Comparison of ENCODE assay signal across 8 cellular contexts in the genomic region with DNA sequence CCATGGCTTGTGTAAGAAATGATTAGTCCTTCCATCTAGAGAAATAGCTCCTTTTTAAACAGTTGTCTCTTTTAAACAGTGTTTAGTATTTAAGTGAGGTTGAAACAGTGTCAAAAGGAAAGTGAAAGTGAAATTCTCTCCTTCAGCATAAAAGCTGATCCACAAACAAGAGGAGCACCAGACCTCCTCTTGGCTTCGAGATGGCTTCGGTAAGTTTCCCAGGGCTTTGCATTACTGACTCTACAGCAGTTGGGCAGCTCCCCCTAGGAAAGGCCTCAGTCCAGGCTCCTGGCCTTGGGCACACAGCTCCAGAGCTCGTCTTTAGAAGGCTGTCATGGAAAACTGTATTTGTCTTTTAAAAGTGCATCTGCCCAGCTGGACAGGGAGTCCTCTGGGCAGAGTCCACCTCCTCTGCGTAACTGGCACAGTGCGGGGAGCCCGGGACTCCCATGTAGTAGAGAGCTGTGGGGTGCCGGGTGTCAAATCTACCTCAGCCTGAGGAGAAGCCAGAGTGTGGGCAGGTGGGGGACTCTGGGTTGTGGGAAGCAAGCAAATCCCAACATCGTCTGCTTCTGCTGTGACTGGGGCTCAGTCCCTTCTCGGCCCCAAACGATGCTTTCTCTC. TPM values are rescaled to one million over a fixed set of nuclear protein-coding genes. Genes with fewer than 3 reads are reported as not detected.
DNase-seq lines count a peak whose midpoint lies in the region; ATAC-seq, FAIRE-seq and TF ChIP-seq lines count a peak whose summit lies in the region.

A gene with protein sequence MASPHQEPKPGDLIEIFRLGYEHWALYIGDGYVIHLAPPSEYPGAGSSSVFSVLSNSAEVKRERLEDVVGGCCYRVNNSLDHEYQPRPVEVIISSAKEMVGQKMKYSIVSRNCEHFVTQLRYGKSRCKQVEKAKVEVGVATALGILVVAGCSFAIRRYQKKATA (plus strand): TSS at position 140 of the 624 bp plus-strand sequence. CDS start 61 bp downstream, at position 201.

- H3K9ac ChIP-seq in SK-N-MC (ENCODE audit: insufficient read length) (peak within 1 kb of the TSS; percentile 0), HepG2 (ENCODE audit: insufficient read depth, low read depth, low read length) (no peak within 1 kb of the TSS)

- TF ChIP-seq EP300 in HepG2 (IDR thresholded peaks at IDR 0.05; ENCODE audit: low read depth in 2 of 2, low read length in 2 of 2) = no peak
- TF ChIP-seq EP300 in HepG2 (CRISPR knock-in tag; IDR thresholded peaks at IDR 0.05; ENCODE audit: borderline replicate concordance) = no peak

- TF ChIP-seq RAD21 in HepG2 (CRISPR knock-in tag; IDR thresholded peaks at IDR 0.05) = no peak

- ATAC-seq in HepG2 (peak; percentile 82), HG03108 (IDR thresholded peaks at IDR 0.05; ENCODE audit: unreplicated experiment) (no peak), HG03196 (IDR thresholded peaks at IDR 0.05; ENCODE audit: unreplicated experiment) (no peak)
- ATAC-seq in stimulated activated naive CD8-positive, alpha-beta T cell treated with anti-CD3 and anti-CD28 coated beads, Interleukin-15, Interleukin-2, amounts not matched to agents 100 U/mL and 50 U/mL, for 24 hours = peak; percentile 33

- intact Hi-C loops in HepG2 (cut with micrococcal nuclease; ENCODE audit: unreplicated experiment) = no loop called here

- BruUV-seq in HepG2 (replicated peaks; lab: Mats Ljungman, UMichigan) = no TSS peak

- peak within 1 kb of the TSS; percentile 20 for H2AFZ ChIP-seq in HepG2 (ENCODE audit: low read length)

- POLR2A ChIA-PET in HepG2 (lab: Yijun Ruan, JAX) = interaction anchor here (0.6 kb wide), 1 partner anchor 27 kb away, joined by 3 read pairs; no protein-coding TSS in a partner anchor

- H3K27ac ChIP-seq in SK-N-MC (no peak within 1 kb of the TSS), HepG2 (ENCODE audit: extremely low read length, insufficient read depth, low read length) (no peak within 1 kb of the TSS)

- in situ Hi-C loops in HepG2 (cut with HindIII; ENCODE audit: extremely low pct_ligation_motif_present, low pct_unique_long_range_greater_than_20kb) = no loop called here

- H3K36me3 ChIP-seq in SK-N-MC (ENCODE audit: insufficient read depth, low read length) = no peaks in the 10 kb centered on the region
- H3K36me3 ChIP-seq in HepG2 (replicated peaks in 1 of 2; ENCODE audit: control insufficient read depth in 1 of 2, insufficient read depth in 2 of 2, low read length in 2 of 2) = no peaks in the 10 kb centered on the region

- no peak for TF ChIP-seq POLR2A in HepG2 (IDR thresholded peaks at IDR 0.05; ENCODE audit: insufficient read depth in 1 of 2, low read depth in 2 of 2, low read length in 2 of 2)

- H3K4me3 ChIP-seq in AG09309 (ENCODE audit: control insufficient read depth, low read depth, low read length) (peak within 1 kb of the TSS; percentile 29), SK-N-MC (no peak within 1 kb of the TSS), HepG2 (replicated peaks in 1 of 3; ENCODE audit: insufficient read depth in 1 of 3, low read depth in 2 of 3, low read length in 3 of 3) (peak within 1 kb of the TSS; percentile 5 to 51 (median 47); a peak in 5 of 6 replicates)

- peaks cover 0 to 17% of the 10 kb centered on the region in 2 experiments; a peak in 2 of 5 replicates for H3K27me3 ChIP-seq in HepG2 (ENCODE audit: control insufficient read depth in 1 of 2, insufficient read depth in 2 of 2, low read length in 2 of 2)

- no peaks in the 10 kb centered on the region for H3K79me2 ChIP-seq in HepG2 (ENCODE audit: insufficient read depth, low read length)

- H4K20me1 ChIP-seq in HepG2 (ENCODE audit: insufficient read depth, low read length) = no peaks in the 10 kb centered on the region

- no peaks in the 10 kb centered on the region for H3K9me3 ChIP-seq in SK-N-MC (ENCODE audit: low read depth, low read length)
- no peaks in the 10 kb centered on the region for H3K9me3 ChIP-seq in HepG2 (ENCODE audit: low read length)

- TF ChIP-seq CTCF in AG09309 (IDR thresholded peaks at IDR 0.05; ENCODE audit: control insufficient read depth, insufficient read depth, low read depth, low read length, missing control alignments) (no peak), HepG2 (CRISPR knock-in tag; IDR thresholded peaks at IDR 0.05) (peak; percentile 42)

- no peak for FAIRE-seq in HepG2 (lab: Jason Lieb, UNC)

- CTCF ChIA-PET in HepG2 (lab: Yijun Ruan, JAX; ENCODE audit: low intra/inter-chr PET ratio, low total read pairs) = no interaction called here

- WGBS in HepG2 (ENCODE audit: low lambda C conversion rate) = 5% methylated on average over 5 of the region's 10 CpGs

- H3K4me2 ChIP-seq in HepG2 (ENCODE audit: low read depth, low read length) = peak within 1 kb of the TSS; percentile 86

- H3K4me1 ChIP-seq in HepG2 (ENCODE audit: insufficient read depth, low read length) = peaks cover 19% of the 10 kb centered on the region

- DNase-seq in AG09309 (ENCODE audit: low read depth) (no peak), GM19240 (ENCODE audit: insufficient read length, low spot score) (peak; percentile 44), SK-N-MC (ENCODE audit: low read depth, low spot score) (no peak), cerebellum (ENCODE audit: low spot score) (peak; percentile 58), HepG2 (ENCODE audit: low spot score) (peak; percentile 16)
- DNase-seq in stimulated activated naive CD8-positive, alpha-beta T cell treated with anti-CD3 and anti-CD28 coated beads, Interleukin-15, Interleukin-2, amounts not matched to agents 100 U/mL and 50 U/mL, for 24 hours = peak; percentile 28

TF ChIP-seq in HepG2, 621 proteins besides CTCF, POLR2A, EP300 and RAD21 (continues in another document):
- TF ChIP-seq, protein P1, sequence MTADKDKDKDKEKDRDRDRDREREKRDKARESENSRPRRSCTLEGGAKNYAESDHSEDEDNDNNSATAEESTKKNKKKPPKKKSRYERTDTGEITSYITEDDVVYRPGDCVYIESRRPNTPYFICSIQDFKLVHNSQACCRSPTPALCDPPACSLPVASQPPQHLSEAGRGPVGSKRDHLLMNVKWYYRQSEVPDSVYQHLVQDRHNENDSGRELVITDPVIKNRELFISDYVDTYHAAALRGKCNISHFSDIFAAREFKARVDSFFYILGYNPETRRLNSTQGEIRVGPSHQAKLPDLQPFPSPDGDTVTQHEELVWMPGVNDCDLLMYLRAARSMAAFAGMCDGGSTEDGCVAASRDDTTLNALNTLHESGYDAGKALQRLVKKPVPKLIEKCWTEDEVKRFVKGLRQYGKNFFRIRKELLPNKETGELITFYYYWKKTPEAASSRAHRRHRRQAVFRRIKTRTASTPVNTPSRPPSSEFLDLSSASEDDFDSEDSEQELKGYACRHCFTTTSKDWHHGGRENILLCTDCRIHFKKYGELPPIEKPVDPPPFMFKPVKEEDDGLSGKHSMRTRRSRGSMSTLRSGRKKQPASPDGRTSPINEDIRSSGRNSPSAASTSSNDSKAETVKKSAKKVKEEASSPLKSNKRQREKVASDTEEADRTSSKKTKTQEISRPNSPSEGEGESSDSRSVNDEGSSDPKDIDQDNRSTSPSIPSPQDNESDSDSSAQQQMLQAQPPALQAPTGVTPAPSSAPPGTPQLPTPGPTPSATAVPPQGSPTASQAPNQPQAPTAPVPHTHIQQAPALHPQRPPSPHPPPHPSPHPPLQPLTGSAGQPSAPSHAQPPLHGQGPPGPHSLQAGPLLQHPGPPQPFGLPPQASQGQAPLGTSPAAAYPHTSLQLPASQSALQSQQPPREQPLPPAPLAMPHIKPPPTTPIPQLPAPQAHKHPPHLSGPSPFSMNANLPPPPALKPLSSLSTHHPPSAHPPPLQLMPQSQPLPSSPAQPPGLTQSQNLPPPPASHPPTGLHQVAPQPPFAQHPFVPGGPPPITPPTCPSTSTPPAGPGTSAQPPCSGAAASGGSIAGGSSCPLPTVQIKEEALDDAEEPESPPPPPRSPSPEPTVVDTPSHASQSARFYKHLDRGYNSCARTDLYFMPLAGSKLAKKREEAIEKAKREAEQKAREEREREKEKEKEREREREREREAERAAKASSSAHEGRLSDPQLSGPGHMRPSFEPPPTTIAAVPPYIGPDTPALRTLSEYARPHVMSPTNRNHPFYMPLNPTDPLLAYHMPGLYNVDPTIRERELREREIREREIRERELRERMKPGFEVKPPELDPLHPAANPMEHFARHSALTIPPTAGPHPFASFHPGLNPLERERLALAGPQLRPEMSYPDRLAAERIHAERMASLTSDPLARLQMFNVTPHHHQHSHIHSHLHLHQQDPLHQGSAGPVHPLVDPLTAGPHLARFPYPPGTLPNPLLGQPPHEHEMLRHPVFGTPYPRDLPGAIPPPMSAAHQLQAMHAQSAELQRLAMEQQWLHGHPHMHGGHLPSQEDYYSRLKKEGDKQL (CRISPR knock-in tag; IDR thresholded peaks at IDR 0.05; ENCODE audit: low read depth) = no peak
- TF ChIP-seq IRF2 (CRISPR knock-in tag; IDR thresholded peaks at IDR 0.05) (peak; percentile 57; the same call in 1 of the 2 replicates), GFI1 (CRISPR knock-in tag; IDR thresholded peaks at IDR 0.05; ENCODE audit: borderline replicate concordance) (no peak)

RNA-seq across cellular contexts. Expression of the gene that starts here (rescaled TPM):
- total RNA-seq in cerebellum (3.1 TPM), HepG2 (2016; rRNA removed; fragmentation: Illumina TruSeq; extraction: Trizol) (1.00 and 1.6 TPM in 2 replicates)
- not detected in 2 replicates for total RNA-seq in HepG2 (2016; cell fraction: cytosol; rRNA removed; fragmentation: Illumina TruSeq; extraction: Trizol; ENCODE audit: low read depth)
- 0.65 and 0.71 TPM in 2 replicates for total RNA-seq in HepG2 (2016; cell fraction: insoluble cytoplasmic fraction; rRNA removed; fragmentation: Illumina TruSeq; extraction: Trizol)
- total RNA-seq in HepG2 (2016; cell fraction: membrane; rRNA removed; fragmentation: Illumina TruSeq; extraction: Trizol) = 0.45 and 0.74 TPM in 2 replicates
- 0.62 and 0.91 TPM in 2 replicates for total RNA-seq in HepG2 (2016; cell fraction: nucleus; rRNA removed; fragmentation: Illumina TruSeq; extraction: Trizol)
- polyA plus RNA-seq in HepG2 (2011; rRNA removed) = 0.71 and 1.1 TPM in 2 replicates
- 0.62 and 1.2 TPM in 2 replicates for polyA plus RNA-seq in HepG2 (2011; cell fraction: cytosol; rRNA removed)
- polyA plus RNA-seq in HepG2 (2011; cell fraction: nucleus; rRNA removed) = 0.38 TPM in 1 of 2 replicates, not detected in the other
- polyA plus RNA-seq in HepG2 (2012) = 0.74 and 1.4 TPM in 2 replicates
- 0.45 and 0.51 TPM in 2 replicates for polyA plus RNA-seq in HepG2 (2016; cell fraction: cytosol; fragmentation: Illumina TruSeq; extraction: Trizol; ENCODE audit: low read depth)
- 0.67 and 1.4 TPM in 2 replicates for polyA plus RNA-seq in HepG2 (2016; cell fraction: insoluble cytoplasmic fraction; fragmentation: Illumina TruSeq; extraction: Trizol; ENCODE audit: low read depth)
- 0.49 and 0.55 TPM in 2 replicates for polyA plus RNA-seq in HepG2 (2016; cell fraction: membrane; fragmentation: Illumina TruSeq; extraction: Trizol; ENCODE audit: low read depth)
- polyA plus RNA-seq in HepG2 (2016; cell fraction: nucleus; fragmentation: Illumina TruSeq; extraction: Trizol; ENCODE audit: insufficient read depth, low read depth) = not detected in 2 replicates
- polyA minus RNA-seq in HepG2 (2011; rRNA and poly(A)+ RNA removed; ENCODE audit: low replicate concordance) = 2.3 TPM in 1 of 2 replicates, not detected in the other
- polyA minus RNA-seq in HepG2 (2011; cell fraction: cytosol; rRNA and poly(A)+ RNA removed) = not detected in 2 replicates
- not detected in 2 replicates for polyA minus RNA-seq in HepG2 (2011; cell fraction: nucleus; rRNA and poly(A)+ RNA removed)

Comparison
In these comparisons a context has a peak if more than half of its experiments do, and no peak if none do; other contexts are left out.
1. DNase-seq: peak in GM19240 (single experiment), cerebellum (single experiment), HepG2 (single experiment) and stimulated activated naive CD8-positive, alpha-beta T cell treated with anti-CD3 and anti-CD28 coated beads, Interleukin-15, Interleukin-2, amounts not matched to agents 100 U/mL and 50 U/mL, for 24 hours (single experiment); none in AG09309 (single experiment) and SK-N-MC (single experiment).
2. ATAC-seq: peak in HepG2 (single experiment) and stimulated activated naive CD8-positive, alpha-beta T cell treated with anti-CD3 and anti-CD28 coated beads, Interleukin-15, Interleukin-2, amounts not matched to agents 100 U/mL and 50 U/mL, for 24 hours (single experiment); none in HG03108 (single experiment) and HG03196 (single experiment).